ENCODE assay signal across 1 cellular context in genomic region chr9:99906403-99907207, GRCh38.
TF ChIP-seq lines count a peak whose summit lies in the region.

Gene STX17 (plus strand): TSS chr9:99906654. CDS start chr9:99915240, 8,586 bp downstream.

TF ChIP-seq in HepG2, 621 proteins besides CTCF, POLR2A, EP300 and RAD21 (continued from another document and continues in another):
- TF ChIP-seq, protein P1, sequence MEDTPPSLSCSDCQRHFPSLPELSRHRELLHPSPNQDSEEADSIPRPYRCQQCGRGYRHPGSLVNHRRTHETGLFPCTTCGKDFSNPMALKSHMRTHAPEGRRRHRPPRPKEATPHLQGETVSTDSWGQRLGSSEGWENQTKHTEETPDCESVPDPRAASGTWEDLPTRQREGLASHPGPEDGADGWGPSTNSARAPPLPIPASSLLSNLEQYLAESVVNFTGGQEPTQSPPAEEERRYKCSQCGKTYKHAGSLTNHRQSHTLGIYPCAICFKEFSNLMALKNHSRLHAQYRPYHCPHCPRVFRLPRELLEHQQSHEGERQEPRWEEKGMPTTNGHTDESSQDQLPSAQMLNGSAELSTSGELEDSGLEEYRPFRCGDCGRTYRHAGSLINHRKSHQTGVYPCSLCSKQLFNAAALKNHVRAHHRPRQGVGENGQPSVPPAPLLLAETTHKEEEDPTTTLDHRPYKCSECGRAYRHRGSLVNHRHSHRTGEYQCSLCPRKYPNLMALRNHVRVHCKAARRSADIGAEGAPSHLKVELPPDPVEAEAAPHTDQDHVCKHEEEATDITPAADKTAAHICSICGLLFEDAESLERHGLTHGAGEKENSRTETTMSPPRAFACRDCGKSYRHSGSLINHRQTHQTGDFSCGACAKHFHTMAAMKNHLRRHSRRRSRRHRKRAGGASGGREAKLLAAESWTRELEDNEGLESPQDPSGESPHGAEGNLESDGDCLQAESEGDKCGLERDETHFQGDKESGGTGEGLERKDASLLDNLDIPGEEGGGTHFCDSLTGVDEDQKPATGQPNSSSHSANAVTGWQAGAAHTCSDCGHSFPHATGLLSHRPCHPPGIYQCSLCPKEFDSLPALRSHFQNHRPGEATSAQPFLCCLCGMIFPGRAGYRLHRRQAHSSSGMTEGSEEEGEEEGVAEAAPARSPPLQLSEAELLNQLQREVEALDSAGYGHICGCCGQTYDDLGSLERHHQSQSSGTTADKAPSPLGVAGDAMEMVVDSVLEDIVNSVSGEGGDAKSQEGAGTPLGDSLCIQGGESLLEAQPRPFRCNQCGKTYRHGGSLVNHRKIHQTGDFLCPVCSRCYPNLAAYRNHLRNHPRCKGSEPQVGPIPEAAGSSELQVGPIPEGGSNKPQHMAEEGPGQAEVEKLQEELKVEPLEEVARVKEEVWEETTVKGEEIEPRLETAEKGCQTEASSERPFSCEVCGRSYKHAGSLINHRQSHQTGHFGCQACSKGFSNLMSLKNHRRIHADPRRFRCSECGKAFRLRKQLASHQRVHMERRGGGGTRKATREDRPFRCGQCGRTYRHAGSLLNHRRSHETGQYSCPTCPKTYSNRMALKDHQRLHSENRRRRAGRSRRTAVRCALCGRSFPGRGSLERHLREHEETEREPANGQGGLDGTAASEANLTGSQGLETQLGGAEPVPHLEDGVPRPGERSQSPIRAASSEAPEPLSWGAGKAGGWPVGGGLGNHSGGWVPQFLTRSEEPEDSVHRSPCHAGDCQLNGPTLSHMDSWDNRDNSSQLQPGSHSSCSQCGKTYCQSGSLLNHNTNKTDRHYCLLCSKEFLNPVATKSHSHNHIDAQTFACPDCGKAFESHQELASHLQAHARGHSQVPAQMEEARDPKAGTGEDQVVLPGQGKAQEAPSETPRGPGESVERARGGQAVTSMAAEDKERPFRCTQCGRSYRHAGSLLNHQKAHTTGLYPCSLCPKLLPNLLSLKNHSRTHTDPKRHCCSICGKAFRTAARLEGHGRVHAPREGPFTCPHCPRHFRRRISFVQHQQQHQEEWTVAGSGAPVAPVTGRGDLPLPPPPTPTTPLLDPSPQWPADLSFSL (CRISPR knock-in tag; IDR thresholded peaks at IDR 0.05): no peak
- TF ChIP-seq PAF1 (CRISPR knock-in tag; IDR thresholded peaks at IDR 0.05): no peak
- TF ChIP-seq ZBTB39 (CRISPR knock-in tag; IDR thresholded peaks at IDR 0.05): no peak
- TF ChIP-seq MXD3 (CRISPR knock-in tag; IDR thresholded peaks at IDR 0.05): peak; percentile 81; the same call in 1 of the 2 replicates
- TF ChIP-seq JUN (CRISPR knock-in tag; IDR thresholded peaks at IDR 0.05): no peak
- TF ChIP-seq RERE (CRISPR knock-in tag; IDR thresholded peaks at IDR 0.05; ENCODE audit: low read depth): no peak
- TF ChIP-seq, protein P2, sequence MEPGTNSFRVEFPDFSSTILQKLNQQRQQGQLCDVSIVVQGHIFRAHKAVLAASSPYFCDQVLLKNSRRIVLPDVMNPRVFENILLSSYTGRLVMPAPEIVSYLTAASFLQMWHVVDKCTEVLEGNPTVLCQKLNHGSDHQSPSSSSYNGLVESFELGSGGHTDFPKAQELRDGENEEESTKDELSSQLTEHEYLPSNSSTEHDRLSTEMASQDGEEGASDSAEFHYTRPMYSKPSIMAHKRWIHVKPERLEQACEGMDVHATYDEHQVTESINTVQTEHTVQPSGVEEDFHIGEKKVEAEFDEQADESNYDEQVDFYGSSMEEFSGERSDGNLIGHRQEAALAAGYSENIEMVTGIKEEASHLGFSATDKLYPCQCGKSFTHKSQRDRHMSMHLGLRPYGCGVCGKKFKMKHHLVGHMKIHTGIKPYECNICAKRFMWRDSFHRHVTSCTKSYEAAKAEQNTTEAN (CRISPR knock-in tag; conservative IDR thresholded peaks at IDR 0.05): peak; percentile 59
- peak; percentile 66 for TF ChIP-seq SAP130 (CRISPR knock-in tag; IDR thresholded peaks at IDR 0.05; ENCODE audit: low read depth)
- TF ChIP-seq TGIF2 (CRISPR knock-in tag; IDR thresholded peaks at IDR 0.05): peak; percentile 71
- peak; percentile 94 for TF ChIP-seq ZNF574 (CRISPR knock-in tag; IDR thresholded peaks at IDR 0.05)
- no peak for TF ChIP-seq MBD4 (IDR thresholded peaks at IDR 0.05; ENCODE audit: borderline replicate concordance, low read length)
- peak; percentile 86; the same call in 1 of the 2 replicates for TF ChIP-seq ZNF20 (CRISPR knock-in tag; IDR thresholded peaks at IDR 0.05)
- peak; percentile 88 for TF ChIP-seq ZNF883 (CRISPR knock-in tag; IDR thresholded peaks at IDR 0.05; ENCODE audit: not compliant biosample characterization)
- peak; percentile 64; the same call in 1 of the 2 replicates for TF ChIP-seq MYC (CRISPR knock-in tag; IDR thresholded peaks at IDR 0.05; ENCODE audit: borderline replicate concordance)
- TF ChIP-seq RARA (CRISPR knock-in tag; IDR thresholded peaks at IDR 0.05): no peak
- TF ChIP-seq RBAK (CRISPR knock-in tag; IDR thresholded peaks at IDR 0.05): no peak
- TF ChIP-seq ASH2L (IDR thresholded peaks at IDR 0.05; ENCODE audit: insufficient read length, low read depth, low read length): peak; percentile 98
- no peak for TF ChIP-seq NR3C1 (CRISPR knock-in tag; IDR thresholded peaks at IDR 0.05)
- TF ChIP-seq HNRNPUL1 (IDR thresholded peaks at IDR 0.05; ENCODE audit: low read depth, low read length): no peak
- no peak for TF ChIP-seq NR2F2 (IDR thresholded peaks at IDR 0.05; ENCODE audit: borderline replicate concordance, low read depth)
- peak; percentile 52; the same call in 1 of the 2 replicates for TF ChIP-seq SALL1 (CRISPR knock-in tag; IDR thresholded peaks at IDR 0.05)
- peak; percentile 84 for TF ChIP-seq NRL (CRISPR knock-in tag; IDR thresholded peaks at IDR 0.05; ENCODE audit: borderline replicate concordance)
- 0 out of 2 replicates have a peak, but pooled peaks have one; percentile 21 for TF ChIP-seq LCORL (IDR thresholded peaks at IDR 0.05)
- TF ChIP-seq LCORL (CRISPR knock-in tag; IDR thresholded peaks at IDR 0.05): peak; percentile 63
- peak; percentile 79; the same call in 1 of the 2 replicates for TF ChIP-seq ZNF768 (CRISPR knock-in tag; IDR thresholded peaks at IDR 0.05)
- TF ChIP-seq CREB3 (CRISPR knock-in tag; IDR thresholded peaks at IDR 0.05): 0 out of 2 replicates have a peak, but pooled peaks have one; percentile 36
- TF ChIP-seq ZNF546 (CRISPR knock-in tag; conservative IDR thresholded peaks at IDR 0.05): peak; percentile 58; the same call in 1 of the 2 replicates
- TF ChIP-seq SYNCRIP (IDR thresholded peaks at IDR 0.05; ENCODE audit: insufficient read depth, low read depth, low read length): no peak
- TF ChIP-seq RELA (CRISPR knock-in tag; IDR thresholded peaks at IDR 0.05): 0 out of 2 replicates have a peak, but pooled peaks have one; percentile 61
- TF ChIP-seq ZNF572 (CRISPR knock-in tag; IDR thresholded peaks at IDR 0.05): peak; percentile 80; the same call in 1 of the 2 replicates
- peak; percentile 64; the same call in 1 of the 2 replicates for TF ChIP-seq ZNF563 (CRISPR knock-in tag; IDR thresholded peaks at IDR 0.05)
- TF ChIP-seq BORCS8-MEF2B (CRISPR knock-in tag; IDR thresholded peaks at IDR 0.05): peak; percentile 80
